8 cellular contexts compared by ENCODE assay signal in genomic region chr4:15681372-15682339, GRCh38. TPM values are rescaled to one million over a fixed set of nuclear protein-coding genes. Genes with fewer than 3 reads are reported as not detected.
DNase-seq lines count a peak whose midpoint lies in the region; ATAC-seq and TF ChIP-seq lines count a peak whose summit lies in the region.

Gene FAM200B, plus strand, starts transcription at chr4:15681827. Its CDS starts 5,151 bp downstream, at chr4:15686978.

- H3K4me1 ChIP-seq in liver (ENCODE audit: control insufficient read depth in 4 of 4, insufficient read depth in 4 of 4, low read length in 3 of 4) = peaks cover 4 to 16% (median 15%) of the 10 kb centered on the region in 4 donors

- TF ChIP-seq CTCF in dorsolateral prefrontal cortex (IDR thresholded peaks at IDR 0.05 in 54 of 56, conservative IDR thresholded peaks at IDR 0.05 in 2 of 56; ENCODE audit: low read depth in 1 of 56, partially characterized antibody in 56 of 56) = peak in 47 of 56 donors; percentile 10 to 65 (median 42)
- peak; percentile 30 for TF ChIP-seq CTCF in liver (IDR thresholded peaks at IDR 0.05; ENCODE audit: low read depth, low read length, missing input control)

- peaks cover 23% of the 10 kb centered on the region for H3K36me3 Mint-ChIP-seq in activated CD4-positive, alpha-beta memory T cell treated with anti-CD3 and anti-CD28 coated beads for 36 hours

- intact Hi-C loops in activated CD4-positive, alpha-beta memory T cell treated with anti-CD3 and anti-CD28 coated beads for 36 hours (cut with micrococcal nuclease) = loop anchor here (1.0 kb wide), 6 partner anchors 21 to 679 kb away; partner anchors contain the start of genes BST1, CD38, CPEB2 and FBXL5
- intact Hi-C loops in dorsolateral prefrontal cortex (cut with DNase I) = loop anchor here (1.0 kb wide), 1 partner anchor 26 kb away; the partner anchor contains the start of gene FBXL5 (in 2 of the 2)

- no peaks in the 10 kb centered on the region for H3K27me3 Mint-ChIP-seq in activated CD4-positive, alpha-beta memory T cell treated with anti-CD3 and anti-CD28 coated beads for 36 hours

- peak within 1 kb of the TSS; percentile 99 for H3K4me3 Mint-ChIP-seq in activated CD4-positive, alpha-beta memory T cell treated with anti-CD3 and anti-CD28 coated beads for 36 hours

- peak within 1 kb of the TSS; percentile 95 for H3K27ac Mint-ChIP-seq in activated CD4-positive, alpha-beta memory T cell treated with anti-CD3 and anti-CD28 coated beads for 36 hours

- peaks cover 29% of the 10 kb centered on the region for H3K4me1 Mint-ChIP-seq in activated CD4-positive, alpha-beta memory T cell treated with anti-CD3 and anti-CD28 coated beads for 36 hours (ENCODE audit: low read depth)

- peak; percentile 53 to 69 for TF ChIP-seq RAD21 in liver (IDR thresholded peaks at IDR 0.05)

- DNase-seq in CD1c-positive myeloid dendritic cell (ENCODE audit: extremely low spot score) (peak; percentile 100), NCI-H82 treated with DMSO at 0.1 percent for 48 hours (lab: John Stamatoyannopoulos, UW; ENCODE audit: unreplicated experiment) (peak; percentile 93), dorsolateral prefrontal cortex (peak; percentile 97 to 99 (median 99))
- DNase-seq in activated CD4-positive, alpha-beta memory T cell treated with anti-CD3 and anti-CD28 coated beads for 36 hours = peak; percentile 99
- DNase-seq in stimulated activated CD4-positive, alpha-beta T cell treated with anti-CD3 and anti-CD28 coated beads, Interleukin-4, amount 100 ng/mL, for 24 hours = peak; percentile 99

- ATAC-seq in GM19438 (IDR thresholded peaks at IDR 0.05; ENCODE audit: low read depth, unreplicated experiment) (peak; percentile 93), HG03575 (IDR thresholded peaks at IDR 0.05; ENCODE audit: extremely low read depth, insufficient number of reproducible peaks, low FRiP score, unreplicated experiment) (peak; percentile 85)

- peaks cover 0 to 8% (median 7%) of the 10 kb centered on the region in 4 donors for H3K36me3 ChIP-seq in liver (ENCODE audit: control insufficient read depth in 4 of 4, insufficient read depth in 3 of 4, low read depth in 1 of 4, low read length in 3 of 4)

- H3K9me3 ChIP-seq in liver (ENCODE audit: control insufficient read depth in 4 of 4, low read length in 3 of 4) = no peaks in the 10 kb centered on the region

- peak within 1 kb of the TSS; percentile 84 to 96 for H3K9ac ChIP-seq in liver (ENCODE audit: low read depth in 1 of 2, low read length in 2 of 2)

- POLR2A ChIA-PET in activated CD4-positive, alpha-beta memory T cell treated with anti-CD3 and anti-CD28 coated beads for 36 hours (lab: Charles Lee) = interaction anchor here (0.6 to 1.9 kb wide), 5 partner anchors 10 to 67 kb away, joined by 3 to 12 read pairs (median 3); partner anchors contain the start of gene FBXL5

- WGBS in liver = under 1% methylated on average over 56 of the region's 56 CpGs

- CTCF ChIA-PET in activated CD4-positive, alpha-beta memory T cell treated with anti-CD3 and anti-CD28 coated beads for 36 hours (lab: Charles Lee) = interaction anchor here (0.6 to 1.9 kb wide), 8 partner anchors 18 to 224 kb away, joined by 3 to 7 read pairs (median 3); partner anchors contain the start of gene FBXL5

- H3K9me3 Mint-ChIP-seq in activated CD4-positive, alpha-beta memory T cell treated with anti-CD3 and anti-CD28 coated beads for 36 hours = no peaks in the 10 kb centered on the region

- peak within 1 kb of the TSS; percentile 60 to 99 (median 95) for H3K27ac ChIP-seq in dorsolateral prefrontal cortex
- peak within 1 kb of the TSS; percentile 89 to 96 for H3K27ac ChIP-seq in liver (ENCODE audit: low read depth in 1 of 2, low read length in 2 of 2)

- H3K4me3 ChIP-seq in dorsolateral prefrontal cortex (peak within 1 kb of the TSS; percentile 46 to 98 (median 86)), liver (ENCODE audit: low read depth in 1 of 3, low read length in 3 of 3) (peak within 1 kb of the TSS; percentile 50 to 88 (median 86))

- H3K27me3 ChIP-seq in dorsolateral prefrontal cortex = peaks cover 0 to 4% (median 0%) of the 10 kb centered on the region in 45 donors
- H3K27me3 ChIP-seq in liver (ENCODE audit: control insufficient read depth in 4 of 4, insufficient read depth in 4 of 4, low read length in 3 of 4) = no peaks in the 10 kb centered on the region

TF ChIP-seq in liver, 16 proteins besides CTCF, POLR2A, EP300 and RAD21:
- peak; percentile 91 for TF ChIP-seq TAF1 (conservative IDR thresholded peaks at IDR 0.05)
- TF ChIP-seq HNF4G (IDR thresholded peaks at IDR 0.05) = no peak
- no peak for TF ChIP-seq FOXA1 (IDR thresholded peaks at IDR 0.05)
- TF ChIP-seq SP1 (IDR thresholded peaks at IDR 0.05) = peak; percentile 66
- peak; percentile 96 for TF ChIP-seq YY1 (IDR thresholded peaks at IDR 0.05)
- TF ChIP-seq GABPA (IDR thresholded peaks at IDR 0.05 in 1 of 2, conservative IDR thresholded peaks at IDR 0.05 in 1 of 2) = peak; percentile 73 to 88
- TF ChIP-seq, protein P1, sequence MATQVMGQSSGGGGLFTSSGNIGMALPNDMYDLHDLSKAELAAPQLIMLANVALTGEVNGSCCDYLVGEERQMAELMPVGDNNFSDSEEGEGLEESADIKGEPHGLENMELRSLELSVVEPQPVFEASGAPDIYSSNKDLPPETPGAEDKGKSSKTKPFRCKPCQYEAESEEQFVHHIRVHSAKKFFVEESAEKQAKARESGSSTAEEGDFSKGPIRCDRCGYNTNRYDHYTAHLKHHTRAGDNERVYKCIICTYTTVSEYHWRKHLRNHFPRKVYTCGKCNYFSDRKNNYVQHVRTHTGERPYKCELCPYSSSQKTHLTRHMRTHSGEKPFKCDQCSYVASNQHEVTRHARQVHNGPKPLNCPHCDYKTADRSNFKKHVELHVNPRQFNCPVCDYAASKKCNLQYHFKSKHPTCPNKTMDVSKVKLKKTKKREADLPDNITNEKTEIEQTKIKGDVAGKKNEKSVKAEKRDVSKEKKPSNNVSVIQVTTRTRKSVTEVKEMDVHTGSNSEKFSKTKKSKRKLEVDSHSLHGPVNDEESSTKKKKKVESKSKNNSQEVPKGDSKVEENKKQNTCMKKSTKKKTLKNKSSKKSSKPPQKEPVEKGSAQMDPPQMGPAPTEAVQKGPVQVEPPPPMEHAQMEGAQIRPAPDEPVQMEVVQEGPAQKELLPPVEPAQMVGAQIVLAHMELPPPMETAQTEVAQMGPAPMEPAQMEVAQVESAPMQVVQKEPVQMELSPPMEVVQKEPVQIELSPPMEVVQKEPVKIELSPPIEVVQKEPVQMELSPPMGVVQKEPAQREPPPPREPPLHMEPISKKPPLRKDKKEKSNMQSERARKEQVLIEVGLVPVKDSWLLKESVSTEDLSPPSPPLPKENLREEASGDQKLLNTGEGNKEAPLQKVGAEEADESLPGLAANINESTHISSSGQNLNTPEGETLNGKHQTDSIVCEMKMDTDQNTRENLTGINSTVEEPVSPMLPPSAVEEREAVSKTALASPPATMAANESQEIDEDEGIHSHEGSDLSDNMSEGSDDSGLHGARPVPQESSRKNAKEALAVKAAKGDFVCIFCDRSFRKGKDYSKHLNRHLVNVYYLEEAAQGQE (IDR thresholded peaks at IDR 0.05) = peak; percentile 89
- TF ChIP-seq, protein P2, sequence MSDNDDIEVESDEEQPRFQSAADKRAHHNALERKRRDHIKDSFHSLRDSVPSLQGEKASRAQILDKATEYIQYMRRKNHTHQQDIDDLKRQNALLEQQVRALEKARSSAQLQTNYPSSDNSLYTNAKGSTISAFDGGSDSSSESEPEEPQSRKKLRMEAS (IDR thresholded peaks at IDR 0.05) = peak; percentile 49
- TF ChIP-seq JUND (IDR thresholded peaks at IDR 0.05) = no peak
- peak; percentile 8 for TF ChIP-seq NR2F2 (IDR thresholded peaks at IDR 0.05)
- TF ChIP-seq ZBTB33 (IDR thresholded peaks at IDR 0.05) = peak; percentile 100
- TF ChIP-seq, protein P3, sequence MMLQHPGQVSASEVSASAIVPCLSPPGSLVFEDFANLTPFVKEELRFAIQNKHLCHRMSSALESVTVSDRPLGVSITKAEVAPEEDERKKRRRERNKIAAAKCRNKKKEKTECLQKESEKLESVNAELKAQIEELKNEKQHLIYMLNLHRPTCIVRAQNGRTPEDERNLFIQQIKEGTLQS (IDR thresholded peaks at IDR 0.05) = no peak
- TF ChIP-seq RXRA (IDR thresholded peaks at IDR 0.05) = peak; percentile 42 to 49
- TF ChIP-seq HNF4A (conservative IDR thresholded peaks at IDR 0.05) = peak; percentile 38 to 48
- peak; percentile 50 to 83 for TF ChIP-seq EGR1 (IDR thresholded peaks at IDR 0.05; ENCODE audit: low read depth in 2 of 2)

RNA-seq across cellular contexts. Expression of gene FAM200B, which starts in this region (rescaled TPM):
- 1 to 10 TPM; 8.3 to 8.9 TPM for total RNA-seq in activated CD4-positive, alpha-beta memory T cell treated with anti-CD3 and anti-CD28 coated beads for 36 hours
- total RNA-seq in dorsolateral prefrontal cortex (10 to 100 TPM; 44.8 to 87.8 (median 59.0) TPM), liver (10 to 100 TPM; 11.8 to 17.0 TPM)
- polyA plus RNA-seq in liver = 10 to 100 TPM; 16.8 to 45.7 TPM

Comparison
In these comparisons a context has a peak if more than half of its experiments do, and no peak if none do; other contexts are left out.
1. Peak in every context shown above with its lines: DNase-seq, ATAC-seq, H3K4me3 ChIP-seq and H3K27ac ChIP-seq.